Comparison of ENCODE assay signal across 19 cellular contexts in the genomic region with DNA sequence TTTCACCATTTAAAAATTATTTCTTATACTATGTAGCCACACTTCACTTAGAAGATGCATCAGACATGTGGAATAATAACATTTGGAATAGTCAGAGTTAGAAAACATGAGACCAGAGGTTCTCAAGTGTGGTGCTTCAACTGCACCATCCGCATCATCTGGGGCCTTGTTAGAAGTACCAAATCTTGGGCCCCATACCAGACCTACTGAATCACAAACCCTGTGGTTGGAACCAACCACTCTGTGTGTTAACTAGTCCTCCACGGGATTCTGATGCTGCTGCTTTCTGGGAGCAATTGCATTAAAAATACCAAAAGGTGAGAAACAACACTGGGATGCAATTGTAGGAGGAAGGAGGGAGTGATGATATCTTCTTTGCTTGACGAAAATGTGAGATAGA.
DNase-seq lines count a peak whose midpoint lies in the region; ATAC-seq and TF ChIP-seq lines count a peak whose summit lies in the region.
"Had no signal": no experiment of that assay in that cellular context is flagged by ENCODE, and none has a peak within 500 bp of the region (broad histone marks: within the 10 kb centered on the region; RNA-seq: fewer than 3 reads in every experiment).

No MANE protein-coding gene starts in this region.

- no peaks in the 10 kb centered on the region for H3K23me2 ChIP-seq in H9 (ENCODE audit: insufficient read length, low read depth, low read length, poor library complexity, severe bottlenecking)

- no peak overlapping the region for H2AK5ac ChIP-seq in H9 (ENCODE audit: insufficient read length, low read length)

- peaks cover 0 to 3% of the 10 kb centered on the region in 2 experiments; a peak in 1 of 4 replicates for H3K4me1 Mint-ChIP-seq in H9
- H3K4me1 Mint-ChIP-seq: stimulated activated effector memory CD8-positive, alpha-beta T cell treated with anti-CD3 and anti-CD28 coated beads, Interleukin-12 subunit alpha, Interleukin-12 subunit beta, amount 100 ng/mL, for 72 hours had no signal

- H3K56ac ChIP-seq in H9 (ENCODE audit: insufficient read length, low read depth, low read length): no peak overlapping the region

- no peak overlapping the region for H4K5ac ChIP-seq in H9 (ENCODE audit: insufficient read length, low read depth, low read length)

- H3K14ac ChIP-seq in H9 (ENCODE audit: insufficient read depth, low read length): no peak overlapping the region

- no peaks in the 10 kb centered on the region for H4K20me1 ChIP-seq in H9 (ENCODE audit: control insufficient read depth, insufficient read depth, insufficient read length)

- no peak overlapping the region for H3K27ac ChIP-seq in H9 (ENCODE audit: insufficient read length, low read depth, low read length)
- no peak overlapping the region for H3K27ac ChIP-seq in foreskin keratinocyte
- H3K27ac ChIP-seq in Peyer's patch: no peak overlapping the region
- H3K27ac ChIP-seq in right cardiac atrium (ENCODE audit: low read length): no peak overlapping the region
- H3K27ac ChIP-seq: coronary artery, esophagus muscularis mucosa, KMS-11, RWPE1, uterus had no signal

- H3K9ac ChIP-seq in H9 (ENCODE audit: extremely low read depth, insufficient read length, low read length): no peak overlapping the region
- H3K9ac ChIP-seq: KMS-11 had no signal

- H3K9me3 Mint-ChIP-seq in H9: peaks cover 0 to 3% of the 10 kb centered on the region in 2 experiments; a peak in 2 of 5 replicates

- H4K91ac ChIP-seq in H9 (ENCODE audit: insufficient read length, low read depth, low read length): no peak overlapping the region

- H2BK12ac ChIP-seq in H9 (ENCODE audit: insufficient read length, low read depth, low read length): no peak overlapping the region

- H2AFZ ChIP-seq in H9 (ENCODE audit: low read length): peak overlapping the region; percentile 8

- H3K36me3 Mint-ChIP-seq in H9 (ENCODE audit: insufficient read depth in 1 of 3, low read depth in 3 of 3): peaks cover 0 to 3% (median 0%) of the 10 kb centered on the region in 3 experiments; a peak in 2 of 7 replicates
- H3K36me3 Mint-ChIP-seq: stimulated activated effector memory CD8-positive, alpha-beta T cell treated with anti-CD3 and anti-CD28 coated beads, Interleukin-12 subunit alpha, Interleukin-12 subunit beta, amount 100 ng/mL, for 72 hours had no signal

- H2BK20ac ChIP-seq in H9 (ENCODE audit: low read depth, low read length, poor library complexity, severe bottlenecking): no peak overlapping the region

- H2BK5ac ChIP-seq in H9 (ENCODE audit: insufficient read length, low read length): no peak overlapping the region

- H3K79me2 ChIP-seq in H9 (ENCODE audit: insufficient read depth, low read length): no peaks in the 10 kb centered on the region

- H3K9me3 ChIP-seq in H9 (ENCODE audit: control insufficient read depth, low read depth, low read length): no peaks in the 10 kb centered on the region
- no peaks in the 10 kb centered on the region for H3K9me3 ChIP-seq in BE2C
- no peaks in the 10 kb centered on the region for H3K9me3 ChIP-seq in Peyer's patch
- H3K9me3 ChIP-seq in right cardiac atrium (ENCODE audit: control insufficient read depth, low read length): no peaks in the 10 kb centered on the region
- H3K9me3 ChIP-seq: esophagus muscularis mucosa, uterus had no signal

- H2BK15ac ChIP-seq in H9 (ENCODE audit: low read depth, low read length): no peak overlapping the region

- H3K4me3 ChIP-seq in BE2C (ENCODE audit: low read depth, low read length): no peak overlapping the region
- no peak overlapping the region for H3K4me3 ChIP-seq in Peyer's patch
- H3K4me3 ChIP-seq in right cardiac atrium (ENCODE audit: low read length): no peak overlapping the region
- H3K4me3 ChIP-seq: coronary artery, esophagus muscularis mucosa, uterus had no signal

- no peak overlapping the region for H3K23ac ChIP-seq in H9 (ENCODE audit: insufficient read length, low read depth, low read length)

- no peaks in the 10 kb centered on the region for H3K79me1 ChIP-seq in H9 (ENCODE audit: insufficient read depth, low read depth, low read length, poor library complexity, severe bottlenecking)

- H3K27me3 ChIP-seq in H9 (ENCODE audit: insufficient read depth, low read length) (no peaks in the 10 kb centered on the region), foreskin keratinocyte (no peaks in the 10 kb centered on the region), BE2C (no peaks in the 10 kb centered on the region), Peyer's patch (no peaks in the 10 kb centered on the region), right cardiac atrium (ENCODE audit: control insufficient read depth, insufficient read depth) (no peaks in the 10 kb centered on the region)
- H3K27me3 ChIP-seq: esophagus muscularis mucosa, uterus had no signal

- no peak overlapping the region; a peak in 1 of 7 replicates for H3K27ac Mint-ChIP-seq in H9
- H3K27ac Mint-ChIP-seq: activated CD8-positive, alpha-beta T cell treated with anti-CD3 and anti-CD28 coated beads, Interleukin-2, amount 10 ng/mL, durations not matched to agents 7 days and 5 days; stimulated activated effector memory CD8-positive, alpha-beta T cell treated with anti-CD3 and anti-CD28 coated beads, Interleukin-12 subunit alpha, Interleukin-12 subunit beta, amount 100 ng/mL, for 72 hours had no signal

- H3K36me3 ChIP-seq in BE2C (no peaks in the 10 kb centered on the region), Peyer's patch (no peaks in the 10 kb centered on the region)
- H3K36me3 ChIP-seq: esophagus muscularis mucosa, uterus had no signal

- no peak overlapping the region for H2BK120ac ChIP-seq in H9 (ENCODE audit: low read depth, low read length, poor library complexity, severe bottlenecking)

- TF ChIP-seq CTCF in H9 (conservative IDR thresholded peaks at IDR 0.05) (no peak), foreskin keratinocyte (conservative IDR thresholded peaks at IDR 0.05) (no peak), BE2C (IDR thresholded peaks at IDR 0.05; ENCODE audit: low read depth, low read length) (no peak), Peyer's patch (IDR thresholded peaks at IDR 0.05) (no peak)

- WGBS in H9 (ENCODE audit: extremely low coverage, insufficient read length, low lambda C conversion rate): no CpG with 5 or more reads among the region's 3 CpGs
- 83% methylated on average over 3 of the region's 3 CpGs for WGBS in right cardiac atrium

- H3K4me3 Mint-ChIP-seq in H9: no peak overlapping the region
- H3K4me3 Mint-ChIP-seq: activated CD8-positive, alpha-beta T cell treated with anti-CD3 and anti-CD28 coated beads, Interleukin-2, amount 10 ng/mL, durations not matched to agents 7 days and 5 days; stimulated activated effector memory CD8-positive, alpha-beta T cell treated with anti-CD3 and anti-CD28 coated beads, Interleukin-12 subunit alpha, Interleukin-12 subunit beta, amount 100 ng/mL, for 72 hours had no signal

- no peak overlapping the region for H4K8ac ChIP-seq in H9 (replicated peaks; ENCODE audit: insufficient read length, low read depth, low read length)

- no peaks in the 10 kb centered on the region for H3K27me3 Mint-ChIP-seq in H9 (ENCODE audit: low read depth)

- DNase-seq in H9 (no peak), amniotic epithelial cell (ENCODE audit: low read depth) (peak; percentile 54), foreskin keratinocyte (no peak), stromal cell of bone marrow (ENCODE audit: low read depth) (peak; percentile 45), BE2C (no peak), Peyer's patch (no peak), right cardiac atrium (no peak)
- DNase-seq: activated CD4-positive, alpha-beta T cell treated with anti-CD3 and anti-CD28 coated beads for 1 hour; activated CD8-positive, alpha-beta T cell treated with anti-CD3 and anti-CD28 coated beads, Interleukin-2, amount 10 ng/mL, durations not matched to agents 7 days and 5 days; activated T-cell treated with anti-CD3 and anti-CD28 coated beads, Interleukin-2, amount 50 U/mL, for 1 hour; head of caudate nucleus; NCI-H1694 treated with DMSO at 0.1 percent for 48 hours; nucleus accumbens; uterus had no signal

- ATAC-seq in foreskin keratinocyte: peak; percentile 32
- ATAC-seq in right cardiac atrium: no peak
- ATAC-seq: activated CD8-positive, alpha-beta T cell treated with anti-CD3 and anti-CD28 coated beads, Interleukin-2, amount 10 ng/mL, durations not matched to agents 7 days and 5 days; stimulated activated effector memory CD8-positive, alpha-beta T cell treated with anti-CD3 and anti-CD28 coated beads, Interleukin-12 subunit alpha, Interleukin-12 subunit beta, amount 100 ng/mL, for 72 hours had no signal

- H3K18ac ChIP-seq in H9 (ENCODE audit: insufficient read length, low read depth, low read length): no peak overlapping the region

- intact Hi-C loops in right cardiac atrium (cut with DNase I): loop anchor here in 1 of 4 donors (10.0 kb wide), 1 partner anchor 322 kb away; no protein-coding TSS in a partner anchor

- H3T11ph ChIP-seq in H9 (ENCODE audit: low read length): no peak overlapping the region

- H3K4me2 ChIP-seq in H9 (ENCODE audit: insufficient read depth, insufficient read length, low read length): no peak overlapping the region
- H3K4me2 ChIP-seq: KMS-11 had no signal

- no peaks in the 10 kb centered on the region for H3K4me1 ChIP-seq in H9 (ENCODE audit: insufficient read depth, low read length)
- no peaks in the 10 kb centered on the region for H3K4me1 ChIP-seq in foreskin keratinocyte
- peaks cover 17% of the 10 kb centered on the region for H3K4me1 ChIP-seq in BE2C
- no peaks in the 10 kb centered on the region for H3K4me1 ChIP-seq in Peyer's patch
- H3K4me1 ChIP-seq in right cardiac atrium (ENCODE audit: control insufficient read depth, insufficient read depth, low read length): peaks cover 2% of the 10 kb centered on the region
- H3K4me1 ChIP-seq: uterus had no signal

- TF ChIP-seq POLR2A in Peyer's patch (IDR thresholded peaks at IDR 0.05): no peak

- no peak overlapping the region for H3K4ac ChIP-seq in H9 (ENCODE audit: low read depth, low read length)

Comparison
In these comparisons a context has a peak if more than half of its experiments do, and no peak if none do; other contexts are left out.
1. DNase-seq: peak in amniotic epithelial cell (single experiment) and stromal cell of bone marrow (single experiment); none in H9 (single experiment), foreskin keratinocyte (0 of 2), BE2C (single experiment), Peyer's patch (0 of 3) and right cardiac atrium (0 of 3).